In genomic region chr11:44346983-44347382, GRCh38 we compare ENCODE assay signal across 32 cellular contexts. TPM values are rescaled to one million over a fixed set of nuclear protein-coding genes. Genes with fewer than 3 reads are reported as not detected.
"Had no signal": no experiment of that assay in that cellular context is flagged by ENCODE, and none has a peak within 500 bp of the region (broad histone marks: within the 10 kb centered on the region; RNA-seq: fewer than 3 reads in every experiment).

No MANE protein-coding gene starts in this region.

- H3K4me1 ChIP-seq: esophagus squamous epithelium, gastrocnemius medialis, heart right ventricle, left lung, lower lobe of right lung had no signal

- H3K9me3 ChIP-seq: esophagus squamous epithelium, gastrocnemius medialis, heart right ventricle, left lung, lower lobe of right lung, mucosa of descending colon had no signal

- ATAC-seq: effector memory CD8-positive, alpha-beta T cell; esophagus mucosa; gastrocnemius medialis; left cardiac atrium; left lung; left ventricle myocardium superior; mucosa of descending colon had no signal

- H3K4me3 ChIP-seq: coronary artery, esophagus squamous epithelium, gastrocnemius medialis, heart right ventricle, left lung, lower lobe of right lung, mucosa of descending colon had no signal

- H3K36me3 ChIP-seq: esophagus squamous epithelium, gastrocnemius medialis, heart right ventricle, left lung, lower lobe of right lung had no signal

- FAIRE-seq: colon, endometrium, islet of Langerhans, keratinocyte had no signal

- H3K27ac ChIP-seq: coronary artery, epithelial cell of prostate, esophagus squamous epithelium, gastrocnemius medialis, heart right ventricle, left lung, lower lobe of right lung had no signal

- DNase-seq: dermis blood vessel endothelial cell; effector CD8-positive, alpha-beta T cell; effector memory CD8-positive, alpha-beta T cell; endodermal cell; erythroblast; esophagus squamous epithelium; foreskin fibroblast; foreskin melanocyte; gastrocnemius medialis; glutamatergic neuron; head of caudate nucleus; heart right ventricle; hippocampal formation; left cardiac atrium; left lung; left ventricle myocardium superior; lower lobe of right lung; mesenchymal stem cell; mucosa of descending colon; naive B cell had no signal

RNA-seq across cellular contexts. Expression of gene ALX4, which starts 37.0 kb away (rescaled TPM):
- total RNA-seq: dermis blood vessel endothelial cell, endodermal cell, esophagus mucosa, esophagus squamous epithelium, glomerular endothelial cell, kidney epithelial cell, left lung, lower lobe of right lung, lung microvascular endothelial cell, mesenteric fat pad, mucosa of descending colon, myocyte had no signal
- polyA plus RNA-seq: keratinocyte had no signal
